Comparison of ENCODE assay signal across 16 cellular contexts in genomic region chr7:17307558-17307957, GRCh38. TPM values are rescaled to one million over a fixed set of nuclear protein-coding genes. Genes with fewer than 3 reads are reported as not detected.
DNase-seq lines count a peak whose midpoint lies in the region; ATAC-seq and TF ChIP-seq lines count a peak whose summit lies in the region.
"Had no signal": no experiment of that assay in that cellular context is flagged by ENCODE, and none has a peak within 500 bp of the region (broad histone marks: within the 10 kb centered on the region; RNA-seq: fewer than 3 reads in every experiment).

No MANE protein-coding gene starts in this region.

- no peak overlapping the region for H3K4me2 ChIP-seq in neural progenitor cell

- CTCF ChIA-PET in Caco-2 (lab: Charles Lee) = interaction anchor here (0.6 kb wide), 1 partner anchor 1086 kb away, joined by 4 read pairs; no protein-coding TSS in a partner anchor

- no peaks in the 10 kb centered on the region for H3K36me3 Mint-ChIP-seq in neural progenitor cell
- peaks cover 4% of the 10 kb centered on the region for H3K36me3 Mint-ChIP-seq in Caco-2 (ENCODE audit: insufficient read depth, unreplicated experiment)

- H2AFZ ChIP-seq in ACC112 (ENCODE audit: low read length, unreplicated experiment) (no peak overlapping the region), neural progenitor cell (replicated peaks) (no peak overlapping the region)

- H3K27me3 ChIP-seq in ACC112 (ENCODE audit: insufficient read depth, low read length) (no peaks in the 10 kb centered on the region), ascending aorta (no peaks in the 10 kb centered on the region), right atrium auricular region (no peaks in the 10 kb centered on the region), neural progenitor cell (no peaks in the 10 kb centered on the region), Caco-2 (replicated peaks; ENCODE audit: control insufficient read depth, insufficient read depth, low read length) (no peaks in the 10 kb centered on the region), body of pancreas (no peaks in the 10 kb centered on the region)
- H3K27me3 ChIP-seq: SJCRH30 had no signal

- ATAC-seq in body of pancreas = no peak

- H3K27ac Mint-ChIP-seq in neural progenitor cell = no peak overlapping the region
- H3K27ac Mint-ChIP-seq in Caco-2 (ENCODE audit: unreplicated experiment) = no peak overlapping the region

- peaks cover 91% of the 10 kb centered on the region for H3K79me2 ChIP-seq in ACC112 (ENCODE audit: control insufficient read depth, insufficient read depth, low read length, unreplicated experiment)
- no peaks in the 10 kb centered on the region for H3K79me2 ChIP-seq in neural progenitor cell (ENCODE audit: low read depth)

- H3K27ac ChIP-seq in ACC112 (ENCODE audit: low read depth, low read length) (peak overlapping the region; percentile 82), ascending aorta (peak overlapping the region; percentile 44 to 56), right atrium auricular region (peak overlapping the region; percentile 24 to 58), skin epidermis (peak overlapping the region in 18 of 21 experiments; percentile 11 to 99 (median 70)), neural progenitor cell (no peak overlapping the region), body of pancreas (peak overlapping the region in 2 of 4 donors; percentile 15 to 38)
- H3K27ac ChIP-seq: HL-60, SJCRH30 had no signal

- BruUV-seq in Caco-2 (replicated peaks; lab: Mats Ljungman, UMichigan) = no TSS peak

- POLR2A ChIA-PET in Caco-2 (lab: Charles Lee) = no interaction called here

- no peaks in the 10 kb centered on the region for H4K20me1 ChIP-seq in neural progenitor cell (ENCODE audit: low read depth)

- DNase-seq in ascending aorta (ENCODE audit: low spot score in 2 of 2) = no peak
- no peak for DNase-seq in right atrium auricular region (ENCODE audit: low spot score)
- no peak for DNase-seq in T-helper 9 cell
- no peak for DNase-seq in neural progenitor cell (ENCODE audit: low spot score)
- DNase-seq in Caco-2 = no peak
- no peak for DNase-seq in body of pancreas
- DNase-seq: activated gamma-delta T cell; AML-193; central memory CD4-positive, alpha-beta T cell; DMS79 treated with DMSO at 0.1 percent for 48 hours; GOT3; NCI-H2029 treated with DMSO at 0.1 percent for 48 hours; SJCRH30 had no signal

- H3K4me3 Mint-ChIP-seq in neural progenitor cell = no peak overlapping the region
- no peak overlapping the region for H3K4me3 Mint-ChIP-seq in Caco-2 (ENCODE audit: unreplicated experiment)

- H3K9me3 Mint-ChIP-seq in neural progenitor cell = no peaks in the 10 kb centered on the region
- H3K9me3 Mint-ChIP-seq in Caco-2 (ENCODE audit: unreplicated experiment) = no peaks in the 10 kb centered on the region

- no peak for TF ChIP-seq CTCF in ascending aorta (IDR thresholded peaks at IDR 0.05)
- TF ChIP-seq CTCF in right atrium auricular region (IDR thresholded peaks at IDR 0.05) = no peak
- no peak for TF ChIP-seq CTCF in neural progenitor cell (IDR thresholded peaks at IDR 0.05)
- TF ChIP-seq CTCF in Caco-2 (IDR thresholded peaks at IDR 0.05; ENCODE audit: insufficient read depth in 1 of 2, low read depth in 1 of 2, low read length in 1 of 2, severe bottlenecking in 1 of 2, unreplicated experiment in 1 of 2) = no peak
- no peak for TF ChIP-seq CTCF in body of pancreas (IDR thresholded peaks at IDR 0.05)

- TF ChIP-seq POLR2A in body of pancreas (IDR thresholded peaks at IDR 0.05) = no peak

- 79 to 84% methylated on average over 5 of the region's 5 CpGs for WGBS in body of pancreas, 2 donors

- no peaks in the 10 kb centered on the region for H3K27me3 Mint-ChIP-seq in neural progenitor cell (ENCODE audit: insufficient read depth, low read depth)
- H3K27me3 Mint-ChIP-seq in Caco-2 (ENCODE audit: insufficient read depth, unreplicated experiment) = no peaks in the 10 kb centered on the region

- H3K36me3 ChIP-seq in ACC112 (ENCODE audit: insufficient read depth, low read length) (peaks cover 14% of the 10 kb centered on the region), ascending aorta (peaks cover 8 to 13% of the 10 kb centered on the region in 2 donors), right atrium auricular region (peaks cover 19% of the 10 kb centered on the region), neural progenitor cell (no peaks in the 10 kb centered on the region), Caco-2 (ENCODE audit: control insufficient read depth, insufficient read depth, low read length) (no peaks in the 10 kb centered on the region; the same call in 1 of the 2 replicates), body of pancreas (replicated peaks in 1 of 2; ENCODE audit: insufficient read depth in 1 of 2, low read depth in 2 of 2) (peaks cover 0 to 3% of the 10 kb centered on the region in 2 donors)
- H3K36me3 ChIP-seq: SJCRH30 had no signal

- no peaks in the 10 kb centered on the region for H3F3A ChIP-seq in neural progenitor cell (ENCODE audit: low read depth)

- intact Hi-C loops in ascending aorta (cut with DNase I) (loop anchor here (10.0 kb wide), 1 partner anchor 227 kb away; no protein-coding TSS in a partner anchor), Caco-2 (cut with micrococcal nuclease; ENCODE audit: unreplicated experiment) (no loop called here), body of pancreas (cut with DNase I) (no loop called here)

- H3K4me3 ChIP-seq in ACC112 (ENCODE audit: low read depth, low read length) (peak overlapping the region; percentile 56), ascending aorta (peak overlapping the region in 1 of 2 donors; percentile 13), right atrium auricular region (peak overlapping the region in 1 of 2 donors; percentile 15), skin epidermis (peak overlapping the region in 2 of 7 experiments; percentile 4 to 15), neural progenitor cell (no peak overlapping the region), Caco-2 (ENCODE audit: low read depth, low read length) (no peak overlapping the region), body of pancreas (no peak overlapping the region)
- H3K4me3 ChIP-seq: SJCRH30 had no signal

- H3K4me1 ChIP-seq in ACC112 (ENCODE audit: control insufficient read depth, insufficient read depth, low read length, unreplicated experiment) (peaks cover 63% of the 10 kb centered on the region), ascending aorta (peaks cover 10 to 37% of the 10 kb centered on the region in 2 donors), right atrium auricular region (peaks cover 0 to 45% of the 10 kb centered on the region in 2 donors), neural progenitor cell (no peaks in the 10 kb centered on the region), Caco-2 (peaks cover 13% of the 10 kb centered on the region; the same call in 1 of the 2 replicates), body of pancreas (peaks cover 36% of the 10 kb centered on the region)
- H3K4me1 ChIP-seq: SJCRH30 had no signal

- H3K4me1 Mint-ChIP-seq in neural progenitor cell (peaks cover 3% of the 10 kb centered on the region), Caco-2 (ENCODE audit: low read depth, unreplicated experiment) (peaks cover 15% of the 10 kb centered on the region)

- no peaks in the 10 kb centered on the region for H3K9me3 ChIP-seq in ascending aorta
- no peaks in the 10 kb centered on the region for H3K9me3 ChIP-seq in right atrium auricular region
- no peaks in the 10 kb centered on the region for H3K9me3 ChIP-seq in neural progenitor cell (ENCODE audit: low read depth)
- no peaks in the 10 kb centered on the region for H3K9me3 ChIP-seq in Caco-2
- no peaks in the 10 kb centered on the region for H3K9me3 ChIP-seq in body of pancreas
- H3K9me3 ChIP-seq: SJCRH30 had no signal

- no peak overlapping the region for H3K9ac ChIP-seq in neural progenitor cell

RNA-seq across cellular contexts. Expression of gene AHR, which starts 9.1 kb away (rescaled TPM):
- 149 TPM for total RNA-seq in ascending aorta
- total RNA-seq in right atrium auricular region = 10 to 100 TPM; 38.7 to 45.4 TPM
- total RNA-seq in neural progenitor cell (ENCODE audit: low replicate concordance) = 5.0 and 5.7 TPM in 2 replicates
- 39.0 and 39.4 TPM in 2 replicates for total RNA-seq in Caco-2 (2022)
- 10 to 100 TPM; 29.7 to 42.0 TPM for total RNA-seq in body of pancreas
- total RNA-seq: SJCRH30 had no signal
